In the genomic region with DNA sequence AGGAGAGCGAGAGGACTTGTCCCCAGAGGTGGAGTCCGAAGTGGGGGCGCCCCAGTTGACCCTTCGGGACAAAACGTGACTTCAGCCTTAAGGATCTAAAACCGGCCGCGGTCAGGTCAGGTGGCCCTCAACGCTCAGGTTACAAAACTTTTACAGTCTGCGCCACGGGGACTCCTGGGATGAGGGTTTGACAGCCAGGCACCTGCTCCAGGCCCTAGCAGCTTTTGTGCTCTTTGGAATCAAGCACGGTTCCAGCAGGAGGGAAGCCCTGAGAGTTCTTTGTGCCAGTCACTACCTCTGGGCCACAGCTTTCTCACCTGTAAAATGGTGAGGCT, we compare ENCODE assay signal across 10 cellular contexts. TPM values are rescaled to one million over a fixed set of nuclear protein-coding genes. Genes with fewer than 3 reads are reported as not detected.
DNase-seq lines count a peak whose midpoint lies in the region; ATAC-seq, FAIRE-seq and TF ChIP-seq lines count a peak whose summit lies in the region.
"Had no signal": no experiment of that assay in that cellular context is flagged by ENCODE, and none has a peak within 500 bp of the region (broad histone marks: within the 10 kb centered on the region; RNA-seq: fewer than 3 reads in every experiment).

No MANE protein-coding gene starts in this region.

- peak overlapping the region; percentile 86 for H2AFZ ChIP-seq in K562 (ENCODE audit: low read depth, low read length)

- 2% methylated on average over 9 of the region's 12 CpGs for WGBS in K562 (ENCODE audit: insufficient coverage, low coverage, missing lambda C conversion rate)

- H3K27me3 Mint-ChIP-seq in activated CD4-positive, alpha-beta T cell treated with anti-CD3 and anti-CD28 coated beads for 36 hours, result no peaks in the 10 kb centered on the region
- H3K27me3 Mint-ChIP-seq in T-helper 17 cell, result no peaks in the 10 kb centered on the region
- H3K27me3 Mint-ChIP-seq: naive B cell had no signal

- H3K27ac Mint-ChIP-seq in activated CD4-positive, alpha-beta T cell treated with anti-CD3 and anti-CD28 coated beads for 36 hours, result peak overlapping the region; percentile 82
- H3K27ac Mint-ChIP-seq in T-helper 17 cell, result no peak overlapping the region

- H3K27me3 ChIP-seq in K562 (ENCODE audit: control insufficient read depth in 2 of 2, insufficient read depth in 2 of 2, low read length in 2 of 2) (no peaks in the 10 kb centered on the region), tibial artery (no peaks in the 10 kb centered on the region)

- no peaks in the 10 kb centered on the region for H3K36me3 Mint-ChIP-seq in activated CD4-positive, alpha-beta T cell treated with anti-CD3 and anti-CD28 coated beads for 36 hours (ENCODE audit: low read depth)
- H3K36me3 Mint-ChIP-seq in T-helper 17 cell (ENCODE audit: low read depth), result no peaks in the 10 kb centered on the region
- H3K36me3 Mint-ChIP-seq: naive B cell had no signal

- POLR2A ChIA-PET in activated CD4-positive, alpha-beta T cell treated with anti-CD3 and anti-CD28 coated beads for 36 hours (lab: Charles Lee), result interaction anchor here (0.6 to 0.7 kb wide), 2 partner anchors 57 to 86 kb away, joined by 3 to 5 read pairs; a partner anchor contains a TSS
- POLR2A ChIA-PET in K562 (lab: Yijun Ruan, JAX), result interaction anchor here (0.5 to 2.0 kb wide), 12 partner anchors 9 to 417 kb away, joined by 3 to 5 read pairs (median 3); a partner anchor contains a TSS

- CTCF ChIA-PET in activated CD4-positive, alpha-beta T cell treated with anti-CD3 and anti-CD28 coated beads for 36 hours (lab: Charles Lee), result interaction anchor here (0.6 to 1.9 kb wide), 6 partner anchors 8 to 124 kb away, joined by 3 to 9 read pairs (median 3); no protein-coding TSS in a partner anchor
- CTCF ChIA-PET in K562 (lab: Yijun Ruan, JAX; ENCODE audit: low intra/inter-chr PET ratio), result no interaction called here

- TF ChIP-seq EP300 in K562 (IDR thresholded peaks at IDR 0.05; ENCODE audit: low read length), result no peak

- BruUV-seq in K562 (replicated peaks; lab: Mats Ljungman, UMichigan), result no TSS peak

- H3K9me1 ChIP-seq in K562 (ENCODE audit: control insufficient read depth, insufficient read depth, low read length), result peaks cover 3% of the 10 kb centered on the region

- no peak for TF ChIP-seq CTCF in K562 (IDR thresholded peaks at IDR 0.05 in 2 of 3, conservative IDR thresholded peaks at IDR 0.05 in 1 of 3; ENCODE audit: insufficient read depth in 2 of 3, low read depth in 1 of 3, low read length in 3 of 3)
- TF ChIP-seq CTCF in tibial artery (IDR thresholded peaks at IDR 0.05), result no peak

- intact Hi-C loops in activated CD4-positive, alpha-beta T cell treated with anti-CD3 and anti-CD28 coated beads for 36 hours (cut with DNase I, micrococcal nuclease), result loop anchor here (2.0 to 10.0 kb wide), 4 partner anchors 57 to 575 kb away; a partner anchor contains a TSS
- intact Hi-C loops in K562 (cut with micrococcal nuclease) (no loop called here), tibial artery (cut with DNase I; ENCODE audit: low total_unique reads) (loop anchor here (10.0 kb wide), 1 partner anchor 115 kb away; a partner anchor contains a TSS)

- ATAC-seq in activated CD4-positive, alpha-beta T cell treated with anti-CD3 and anti-CD28 coated beads for 36 hours, result no peak
- ATAC-seq in K562 (peak; percentile 44), left lobe of liver (peak; percentile 50), GM19463 (IDR thresholded peaks at IDR 0.05; ENCODE audit: unreplicated experiment) (no peak), T-helper 17 cell (no peak), HG03520 (IDR thresholded peaks at IDR 0.05; ENCODE audit: unreplicated experiment) (no peak)

- FAIRE-seq in K562 (lab: Jason Lieb, UNC), result no peak

- peak overlapping the region; percentile 87 to 91 for H3K9ac ChIP-seq in K562 (ENCODE audit: insufficient read depth in 1 of 2, low read depth in 2 of 2, low read length in 2 of 2)

- H3K4me3 ChIP-seq in K562 (peak overlapping the region; percentile 41), tibial artery (peak overlapping the region; percentile 58 to 68)

- no peaks in the 10 kb centered on the region for H3K9me3 ChIP-seq in K562 (replicated peaks; ENCODE audit: control insufficient read depth, insufficient read depth, low read depth, low read length)
- H3K9me3 ChIP-seq in tibial artery, result no peaks in the 10 kb centered on the region
- H3K9me3 ChIP-seq in T-helper 17 cell (ENCODE audit: control insufficient read depth, low read length, poor library complexity, severe bottlenecking), result no peaks in the 10 kb centered on the region

- peak overlapping the region; percentile 96 for H3K4me2 ChIP-seq in K562 (ENCODE audit: insufficient read depth, low read length)

- no peaks in the 10 kb centered on the region; the same call in 2 of the 3 replicates for H3K36me3 ChIP-seq in K562 (ENCODE audit: control insufficient read depth, insufficient read depth, low read length)
- H3K36me3 ChIP-seq in tibial artery, result no peaks in the 10 kb centered on the region

- H4K20me1 ChIP-seq in K562 (replicated peaks; ENCODE audit: control insufficient read depth, insufficient read depth, low read length), result no peaks in the 10 kb centered on the region

- in situ Hi-C loops in K562 (cut with MboI), result loop anchor here (10.0 kb wide), 1 partner anchor 155 kb away; no protein-coding TSS in a partner anchor

- no peak overlapping the region for H3K4me3 Mint-ChIP-seq in activated CD4-positive, alpha-beta T cell treated with anti-CD3 and anti-CD28 coated beads for 36 hours
- no peak overlapping the region for H3K4me3 Mint-ChIP-seq in T-helper 17 cell

- no peak for DNase-seq in activated CD4-positive, alpha-beta T cell treated with anti-CD3 and anti-CD28 coated beads for 36 hours
- no peak for DNase-seq in activated CD4-positive, alpha-beta T cell treated with anti-CD3 and anti-CD28 coated beads, Interleukin-2, amount 50 U/mL, for 48 hours
- DNase-seq in K562 (ENCODE audit: extremely low read depth in 1 of 4, low spot score in 3 of 4) (no peak), left lobe of liver (ENCODE audit: low spot score) (no peak), tibial artery (no peak), T-helper 17 cell (no peak)
- DNase-seq: DND-41 had no signal

- TF ChIP-seq RAD21 in K562 (CRISPR knock-in tag; conservative IDR thresholded peaks at IDR 0.05 in 1 of 2, IDR thresholded peaks at IDR 0.05 in 1 of 2), result no peak

- peaks cover 63% of the 10 kb centered on the region for H3K79me2 ChIP-seq in K562 (ENCODE audit: control insufficient read depth, insufficient read depth, low read length)

- H3K4me1 Mint-ChIP-seq in activated CD4-positive, alpha-beta T cell treated with anti-CD3 and anti-CD28 coated beads for 36 hours, result peaks cover 5% of the 10 kb centered on the region
- peaks cover 2% of the 10 kb centered on the region for H3K4me1 Mint-ChIP-seq in T-helper 17 cell

- peak overlapping the region; percentile 93 for H3K27ac ChIP-seq in K562 (ENCODE audit: extremely low read depth, low read depth, low read length)
- H3K27ac ChIP-seq in tibial artery, result peak overlapping the region; percentile 86 to 89

- no peaks in the 10 kb centered on the region for H3K9me3 Mint-ChIP-seq in activated CD4-positive, alpha-beta T cell treated with anti-CD3 and anti-CD28 coated beads for 36 hours (ENCODE audit: low read depth)
- H3K9me3 Mint-ChIP-seq: naive B cell had no signal

- H3K4me1 ChIP-seq in K562 (replicated peaks in 1 of 2; ENCODE audit: control insufficient read depth in 2 of 2, insufficient read depth in 2 of 2, low read length in 2 of 2) (peaks cover 26 to 32% of the 10 kb centered on the region in 2 experiments; a peak in 4 of 5 replicates), tibial artery (peaks cover 0 to 29% (median 17%) of the 10 kb centered on the region in 4 donors)

- no peak for TF ChIP-seq POLR2A in K562 (conservative IDR thresholded peaks at IDR 0.05)

RNA-seq across cellular contexts. Expression of a gene that starts 0.3 kb away (rescaled TPM):
- total RNA-seq in activated CD4-positive, alpha-beta T cell treated with anti-CD3 and anti-CD28 coated beads for 36 hours, result 1 to 10 TPM; 1.2 to 1.3 TPM
- 5.4 and 5.8 TPM in 2 replicates for total RNA-seq in K562 (2011; cell fraction: chromatin; rRNA removed; ENCODE audit: low replicate concordance)
- 3.0 and 4.5 TPM in 2 replicates for total RNA-seq in K562 (2011; cell fraction: nucleolus; rRNA removed)
- 3.9 and 4.5 TPM in 2 replicates for total RNA-seq in K562 (2011; cell fraction: nucleoplasm; rRNA removed)
- total RNA-seq in K562 (2014; rRNA removed) (5.1 and 8.8 TPM in 2 replicates), K562 (2014; rRNA removed; fragmentation: Illumina TruSeq; extraction: Trizol) (6.6 and 7.9 TPM in 2 replicates), K562 (2015; rRNA removed; fragmentation: Illumina TruSeq; extraction: Trizol) (6.2 and 8.5 TPM in 2 replicates), K562 (2021) (4.7 and 6.3 TPM in 2 replicates), left lobe of liver (2.0 TPM), T-helper 17 cell (under 1 TPM; 0.20 to 0.76 TPM)
- polyA plus RNA-seq in K562 (2011; rRNA removed) (4.3 and 8.4 TPM in 2 replicates), K562 (2014; fragmentation: Illumina TruSeq; extraction: Trizol) (7.7 and 7.9 TPM in 2 replicates), K562 (2014; fragmentation: Nextera tagmentation; extraction: Ambion mirVana) (1 to 10 TPM; 7.0 to 9.2 TPM), K562 (2014; rRNA removed) (3.7 and 6.7 TPM in 2 replicates)
- polyA plus RNA-seq in K562 (2011; cell fraction: cytosol; rRNA removed), result 2.7 and 3.3 TPM in 2 replicates
- polyA plus RNA-seq in K562 (2011; cell fraction: nucleus; rRNA removed), result 4.9 and 5.4 TPM in 2 replicates
- 5.6 and 9.0 TPM in 2 replicates for polyA plus RNA-seq in K562 (2012)
- 3.2 and 6.8 TPM in 2 replicates for polyA minus RNA-seq in K562 (2011; rRNA and poly(A)+ RNA removed)
- polyA minus RNA-seq in K562 (2011; cell fraction: cytosol; rRNA and poly(A)+ RNA removed), result 1.7 and 4.8 TPM in 2 replicates
- 3.2 and 3.6 TPM in 2 replicates for polyA minus RNA-seq in K562 (2011; cell fraction: nucleus; rRNA and poly(A)+ RNA removed)

RNA-seq across cellular contexts. Expression of a gene that starts 6.0 kb away (rescaled TPM):
- 10 to 100 TPM; 37.0 to 40.2 TPM for total RNA-seq in activated CD4-positive, alpha-beta T cell treated with anti-CD3 and anti-CD28 coated beads for 36 hours
- 33.7 and 68.8 TPM in 2 replicates for total RNA-seq in K562 (2011; cell fraction: chromatin; rRNA removed; ENCODE audit: low replicate concordance)
- 20.2 and 25.4 TPM in 2 replicates for total RNA-seq in K562 (2011; cell fraction: nucleolus; rRNA removed)
- 59.5 and 106 TPM in 2 replicates for total RNA-seq in K562 (2011; cell fraction: nucleoplasm; rRNA removed)
- 37.7 and 57.6 TPM in 2 replicates for total RNA-seq in K562 (2014; rRNA removed)
- 45.8 and 55.9 TPM in 2 replicates for total RNA-seq in K562 (2014; rRNA removed; fragmentation: Illumina TruSeq; extraction: Trizol)
- 35.3 and 35.5 TPM in 2 replicates for total RNA-seq in K562 (2015; rRNA removed; fragmentation: Illumina TruSeq; extraction: Trizol)
- total RNA-seq in K562 (2021), result 19.9 and 23.3 TPM in 2 replicates
- polyA plus RNA-seq in K562 (2011; rRNA removed), result 47.2 and 67.6 TPM in 2 replicates
- 16.7 and 38.7 TPM in 2 replicates for polyA plus RNA-seq in K562 (2011; cell fraction: cytosol; rRNA removed)
- 21.5 and 27.6 TPM in 2 replicates for polyA plus RNA-seq in K562 (2011; cell fraction: nucleus; rRNA removed)
- polyA plus RNA-seq in K562 (2012), result 38.2 and 69.1 TPM in 2 replicates
- polyA plus RNA-seq in K562 (2014; fragmentation: Illumina TruSeq; extraction: Trizol), result 52.3 and 54.1 TPM in 2 replicates
- 100 to 1,000 TPM; 105 to 113 TPM for polyA plus RNA-seq in K562 (2014; fragmentation: Nextera tagmentation; extraction: Ambion mirVana)
- polyA plus RNA-seq in K562 (2014; rRNA removed), result 69.0 and 97.2 TPM in 2 replicates
- 20.1 and 22.2 TPM in 2 replicates for polyA minus RNA-seq in K562 (2011; rRNA and poly(A)+ RNA removed)
- polyA minus RNA-seq in K562 (2011; cell fraction: cytosol; rRNA and poly(A)+ RNA removed), result 9.2 and 9.9 TPM in 2 replicates
- 10.9 and 14.8 TPM in 2 replicates for polyA minus RNA-seq in K562 (2011; cell fraction: nucleus; rRNA and poly(A)+ RNA removed)
- 3.2 TPM for total RNA-seq in left lobe of liver
- 10 to 100 TPM; 11.3 to 16.1 TPM for total RNA-seq in T-helper 17 cell

RNA-seq across cellular contexts. Expression of a gene that starts 18.5 kb away (rescaled TPM):
- 10 to 100 TPM; 28.1 to 30.8 TPM for total RNA-seq in activated CD4-positive, alpha-beta T cell treated with anti-CD3 and anti-CD28 coated beads for 36 hours
- total RNA-seq in K562 (2011; cell fraction: chromatin; rRNA removed; ENCODE audit: low replicate concordance), result 14.6 and 47.0 TPM in 2 replicates
- total RNA-seq in K562 (2011; cell fraction: nucleolus; rRNA removed), result 8.0 and 12.2 TPM in 2 replicates
- total RNA-seq in K562 (2011; cell fraction: nucleoplasm; rRNA removed), result 14.7 and 15.5 TPM in 2 replicates
- total RNA-seq in K562 (2014; rRNA removed), result 5.9 and 8.0 TPM in 2 replicates
- 14.5 and 16.7 TPM in 2 replicates for total RNA-seq in K562 (2014; rRNA removed; fragmentation: Illumina TruSeq; extraction: Trizol)
- total RNA-seq in K562 (2015; rRNA removed; fragmentation: Illumina TruSeq; extraction: Trizol), result 14.5 and 15.3 TPM in 2 replicates
- 8.8 and 12.0 TPM in 2 replicates for total RNA-seq in K562 (2021)
- polyA plus RNA-seq in K562 (2011; rRNA removed), result 8.7 and 11.9 TPM in 2 replicates
- polyA plus RNA-seq in K562 (2011; cell fraction: cytosol; rRNA removed), result 3.4 and 5.1 TPM in 2 replicates
- 13.2 and 15.3 TPM in 2 replicates for polyA plus RNA-seq in K562 (2011; cell fraction: nucleus; rRNA removed)
- 5.0 TPM in 2 replicates for polyA plus RNA-seq in K562 (2012)
- 8.6 TPM in 2 replicates for polyA plus RNA-seq in K562 (2014; fragmentation: Illumina TruSeq; extraction: Trizol)
- 10 to 100 TPM in 1 of 2 experiments, 1 to 10 TPM in 1; 6.8 to 10.7 TPM for polyA plus RNA-seq in K562 (2014; fragmentation: Nextera tagmentation; extraction: Ambion mirVana)
- polyA plus RNA-seq in K562 (2014; rRNA removed), result 4.6 and 6.1 TPM in 2 replicates
- polyA minus RNA-seq in K562 (2011; rRNA and poly(A)+ RNA removed), result 60.6 and 67.0 TPM in 2 replicates
- polyA minus RNA-seq in K562 (2011; cell fraction: cytosol; rRNA and poly(A)+ RNA removed), result 5.5 and 11.5 TPM in 2 replicates
- polyA minus RNA-seq in K562 (2011; cell fraction: nucleus; rRNA and poly(A)+ RNA removed), result 13.2 and 21.1 TPM in 2 replicates
- 10.4 TPM for total RNA-seq in left lobe of liver
- total RNA-seq in T-helper 17 cell, result 10 to 100 TPM; 16.5 to 22.0 TPM

RNA-seq across cellular contexts. Expression of a gene that starts 57.1 kb away (rescaled TPM):
- total RNA-seq in activated CD4-positive, alpha-beta T cell treated with anti-CD3 and anti-CD28 coated beads for 36 hours, result 10 to 100 TPM; 45.2 to 58.7 TPM
- total RNA-seq in K562 (2011; cell fraction: chromatin; rRNA removed; ENCODE audit: low replicate concordance), result 35.9 and 58.1 TPM in 2 replicates
- total RNA-seq in K562 (2011; cell fraction: nucleolus; rRNA removed), result 28.6 and 29.0 TPM in 2 replicates
- total RNA-seq in K562 (2011; cell fraction: nucleoplasm; rRNA removed), result 30.7 and 32.6 TPM in 2 replicates
- 25.3 and 29.3 TPM in 2 replicates for total RNA-seq in K562 (2014; rRNA removed)
- 11.8 and 14.3 TPM in 2 replicates for total RNA-seq in K562 (2014; rRNA removed; fragmentation: Illumina TruSeq; extraction: Trizol)
- 10.0 and 10.8 TPM in 2 replicates for total RNA-seq in K562 (2015; rRNA removed; fragmentation: Illumina TruSeq; extraction: Trizol)
- total RNA-seq in K562 (2021), result 24.0 and 34.4 TPM in 2 replicates
- 32.8 and 39.6 TPM in 2 replicates for polyA plus RNA-seq in K562 (2011; rRNA removed)
- 15.8 and 25.2 TPM in 2 replicates for polyA plus RNA-seq in K562 (2011; cell fraction: cytosol; rRNA removed)
- 51.4 and 57.6 TPM in 2 replicates for polyA plus RNA-seq in K562 (2011; cell fraction: nucleus; rRNA removed)
- 25.0 and 31.8 TPM in 2 replicates for polyA plus RNA-seq in K562 (2012)
- 16.3 and 19.8 TPM in 2 replicates for polyA plus RNA-seq in K562 (2014; fragmentation: Illumina TruSeq; extraction: Trizol)
- polyA plus RNA-seq in K562 (2014; fragmentation: Nextera tagmentation; extraction: Ambion mirVana), result 1 to 10 TPM; 2.8 to 5.5 TPM
- 19.9 and 29.1 TPM in 2 replicates for polyA plus RNA-seq in K562 (2014; rRNA removed)
- 32.3 and 32.9 TPM in 2 replicates for polyA minus RNA-seq in K562 (2011; rRNA and poly(A)+ RNA removed)
- polyA minus RNA-seq in K562 (2011; cell fraction: cytosol; rRNA and poly(A)+ RNA removed), result 11.6 and 13.7 TPM in 2 replicates
- polyA minus RNA-seq in K562 (2011; cell fraction: nucleus; rRNA and poly(A)+ RNA removed), result 29.9 and 36.3 TPM in 2 replicates
- total RNA-seq in left lobe of liver, result 50.1 TPM
- total RNA-seq in T-helper 17 cell, result 10 to 100 TPM; 61.7 to 63.6 TPM

Comparison
In these comparisons a context has a peak if more than half of its experiments do, and no peak if none do; other contexts are left out.
1. ATAC-seq: peak in K562 (single experiment) and left lobe of liver (single experiment); none in activated CD4-positive, alpha-beta T cell treated with anti-CD3 and anti-CD28 coated beads for 36 hours (single experiment), GM19463 (single experiment), T-helper 17 cell (single experiment) and HG03520 (single experiment).